ENCODE assay signal across 2 cellular contexts in the genomic region with DNA sequence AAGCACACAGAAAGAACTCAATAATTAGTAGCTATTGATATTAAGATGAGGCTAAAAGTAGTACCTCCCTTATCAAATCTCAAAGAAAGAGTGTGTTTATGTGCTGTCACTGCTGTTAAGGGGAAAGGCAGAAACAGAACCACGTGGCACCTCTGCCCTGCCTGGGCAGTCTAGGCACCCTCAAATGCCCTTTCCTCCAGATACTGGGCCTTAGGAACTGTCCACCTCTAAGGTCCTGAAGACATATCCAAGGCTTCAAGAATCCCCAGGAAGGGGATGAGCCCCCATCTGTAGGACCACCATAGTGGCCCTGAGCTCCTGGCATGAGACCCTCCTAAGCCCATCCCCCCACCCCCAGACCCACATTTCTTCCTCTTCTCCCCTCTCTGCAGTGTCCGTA.
TF ChIP-seq lines count a peak whose summit lies in the region.

No MANE protein-coding gene starts in this region.

TF ChIP-seq in HepG2, 621 proteins besides CTCF, POLR2A, EP300 and RAD21 (continued from another document and continues in another):
- TF ChIP-seq, protein P1, sequence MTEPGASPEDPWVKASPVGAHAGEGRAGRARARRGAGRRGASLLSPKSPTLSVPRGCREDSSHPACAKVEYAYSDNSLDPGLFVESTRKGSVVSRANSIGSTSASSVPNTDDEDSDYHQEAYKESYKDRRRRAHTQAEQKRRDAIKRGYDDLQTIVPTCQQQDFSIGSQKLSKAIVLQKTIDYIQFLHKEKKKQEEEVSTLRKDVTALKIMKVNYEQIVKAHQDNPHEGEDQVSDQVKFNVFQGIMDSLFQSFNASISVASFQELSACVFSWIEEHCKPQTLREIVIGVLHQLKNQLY (CRISPR knock-in tag; IDR thresholded peaks at IDR 0.05), result no peak
- TF ChIP-seq FOXJ3 (CRISPR knock-in tag; IDR thresholded peaks at IDR 0.05; ENCODE audit: borderline replicate concordance), result no peak
- TF ChIP-seq ZNF124 (CRISPR knock-in tag; IDR thresholded peaks at IDR 0.05), result no peak
- TF ChIP-seq, protein P2, sequence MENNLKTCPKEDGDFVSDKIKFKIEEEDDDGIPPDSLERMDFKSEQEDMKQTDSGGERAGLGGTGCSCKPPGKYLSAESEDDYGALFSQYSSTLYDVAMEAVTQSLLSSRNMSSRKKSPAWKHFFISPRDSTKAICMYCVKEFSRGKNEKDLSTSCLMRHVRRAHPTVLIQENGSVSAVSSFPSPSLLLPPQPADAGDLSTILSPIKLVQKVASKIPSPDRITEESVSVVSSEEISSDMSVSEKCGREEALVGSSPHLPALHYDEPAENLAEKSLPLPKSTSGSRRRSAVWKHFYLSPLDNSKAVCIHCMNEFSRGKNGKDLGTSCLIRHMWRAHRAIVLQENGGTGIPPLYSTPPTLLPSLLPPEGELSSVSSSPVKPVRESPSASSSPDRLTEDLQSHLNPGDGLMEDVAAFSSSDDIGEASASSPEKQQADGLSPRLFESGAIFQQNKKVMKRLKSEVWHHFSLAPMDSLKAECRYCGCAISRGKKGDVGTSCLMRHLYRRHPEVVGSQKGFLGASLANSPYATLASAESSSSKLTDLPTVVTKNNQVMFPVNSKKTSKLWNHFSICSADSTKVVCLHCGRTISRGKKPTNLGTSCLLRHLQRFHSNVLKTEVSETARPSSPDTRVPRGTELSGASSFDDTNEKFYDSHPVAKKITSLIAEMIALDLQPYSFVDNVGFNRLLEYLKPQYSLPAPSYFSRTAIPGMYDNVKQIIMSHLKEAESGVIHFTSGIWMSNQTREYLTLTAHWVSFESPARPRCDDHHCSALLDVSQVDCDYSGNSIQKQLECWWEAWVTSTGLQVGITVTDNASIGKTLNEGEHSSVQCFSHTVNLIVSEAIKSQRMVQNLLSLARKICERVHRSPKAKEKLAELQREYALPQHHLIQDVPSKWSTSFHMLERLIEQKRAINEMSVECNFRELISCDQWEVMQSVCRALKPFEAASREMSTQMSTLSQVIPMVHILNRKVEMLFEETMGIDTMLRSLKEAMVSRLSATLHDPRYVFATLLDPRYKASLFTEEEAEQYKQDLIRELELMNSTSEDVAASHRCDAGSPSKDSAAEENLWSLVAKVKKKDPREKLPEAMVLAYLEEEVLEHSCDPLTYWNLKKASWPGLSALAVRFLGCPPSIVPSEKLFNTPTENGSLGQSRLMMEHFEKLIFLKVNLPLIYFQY (CRISPR knock-in tag; IDR thresholded peaks at IDR 0.05; ENCODE audit: borderline replicate concordance), result no peak
- TF ChIP-seq, protein P3, sequence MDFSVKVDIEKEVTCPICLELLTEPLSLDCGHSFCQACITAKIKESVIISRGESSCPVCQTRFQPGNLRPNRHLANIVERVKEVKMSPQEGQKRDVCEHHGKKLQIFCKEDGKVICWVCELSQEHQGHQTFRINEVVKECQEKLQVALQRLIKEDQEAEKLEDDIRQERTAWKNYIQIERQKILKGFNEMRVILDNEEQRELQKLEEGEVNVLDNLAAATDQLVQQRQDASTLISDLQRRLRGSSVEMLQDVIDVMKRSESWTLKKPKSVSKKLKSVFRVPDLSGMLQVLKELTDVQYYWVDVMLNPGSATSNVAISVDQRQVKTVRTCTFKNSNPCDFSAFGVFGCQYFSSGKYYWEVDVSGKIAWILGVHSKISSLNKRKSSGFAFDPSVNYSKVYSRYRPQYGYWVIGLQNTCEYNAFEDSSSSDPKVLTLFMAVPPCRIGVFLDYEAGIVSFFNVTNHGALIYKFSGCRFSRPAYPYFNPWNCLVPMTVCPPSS (IDR thresholded peaks at IDR 0.05), result no peak
- no peak for TF ChIP-seq KDM3A (CRISPR knock-in tag; IDR thresholded peaks at IDR 0.05; ENCODE audit: low read depth)
- TF ChIP-seq ZBTB3 (CRISPR knock-in tag; IDR thresholded peaks at IDR 0.05; ENCODE audit: borderline replicate concordance, low read depth), result no peak
- TF ChIP-seq ATF7 (IDR thresholded peaks at IDR 0.05), result no peak
- no peak for TF ChIP-seq ATF7 (CRISPR knock-in tag; IDR thresholded peaks at IDR 0.05)
- 0 out of 2 replicates have a peak, but pooled peaks have one; percentile 40 for TF ChIP-seq PPARG (CRISPR knock-in tag; conservative IDR thresholded peaks at IDR 0.05)
- TF ChIP-seq, protein P4, sequence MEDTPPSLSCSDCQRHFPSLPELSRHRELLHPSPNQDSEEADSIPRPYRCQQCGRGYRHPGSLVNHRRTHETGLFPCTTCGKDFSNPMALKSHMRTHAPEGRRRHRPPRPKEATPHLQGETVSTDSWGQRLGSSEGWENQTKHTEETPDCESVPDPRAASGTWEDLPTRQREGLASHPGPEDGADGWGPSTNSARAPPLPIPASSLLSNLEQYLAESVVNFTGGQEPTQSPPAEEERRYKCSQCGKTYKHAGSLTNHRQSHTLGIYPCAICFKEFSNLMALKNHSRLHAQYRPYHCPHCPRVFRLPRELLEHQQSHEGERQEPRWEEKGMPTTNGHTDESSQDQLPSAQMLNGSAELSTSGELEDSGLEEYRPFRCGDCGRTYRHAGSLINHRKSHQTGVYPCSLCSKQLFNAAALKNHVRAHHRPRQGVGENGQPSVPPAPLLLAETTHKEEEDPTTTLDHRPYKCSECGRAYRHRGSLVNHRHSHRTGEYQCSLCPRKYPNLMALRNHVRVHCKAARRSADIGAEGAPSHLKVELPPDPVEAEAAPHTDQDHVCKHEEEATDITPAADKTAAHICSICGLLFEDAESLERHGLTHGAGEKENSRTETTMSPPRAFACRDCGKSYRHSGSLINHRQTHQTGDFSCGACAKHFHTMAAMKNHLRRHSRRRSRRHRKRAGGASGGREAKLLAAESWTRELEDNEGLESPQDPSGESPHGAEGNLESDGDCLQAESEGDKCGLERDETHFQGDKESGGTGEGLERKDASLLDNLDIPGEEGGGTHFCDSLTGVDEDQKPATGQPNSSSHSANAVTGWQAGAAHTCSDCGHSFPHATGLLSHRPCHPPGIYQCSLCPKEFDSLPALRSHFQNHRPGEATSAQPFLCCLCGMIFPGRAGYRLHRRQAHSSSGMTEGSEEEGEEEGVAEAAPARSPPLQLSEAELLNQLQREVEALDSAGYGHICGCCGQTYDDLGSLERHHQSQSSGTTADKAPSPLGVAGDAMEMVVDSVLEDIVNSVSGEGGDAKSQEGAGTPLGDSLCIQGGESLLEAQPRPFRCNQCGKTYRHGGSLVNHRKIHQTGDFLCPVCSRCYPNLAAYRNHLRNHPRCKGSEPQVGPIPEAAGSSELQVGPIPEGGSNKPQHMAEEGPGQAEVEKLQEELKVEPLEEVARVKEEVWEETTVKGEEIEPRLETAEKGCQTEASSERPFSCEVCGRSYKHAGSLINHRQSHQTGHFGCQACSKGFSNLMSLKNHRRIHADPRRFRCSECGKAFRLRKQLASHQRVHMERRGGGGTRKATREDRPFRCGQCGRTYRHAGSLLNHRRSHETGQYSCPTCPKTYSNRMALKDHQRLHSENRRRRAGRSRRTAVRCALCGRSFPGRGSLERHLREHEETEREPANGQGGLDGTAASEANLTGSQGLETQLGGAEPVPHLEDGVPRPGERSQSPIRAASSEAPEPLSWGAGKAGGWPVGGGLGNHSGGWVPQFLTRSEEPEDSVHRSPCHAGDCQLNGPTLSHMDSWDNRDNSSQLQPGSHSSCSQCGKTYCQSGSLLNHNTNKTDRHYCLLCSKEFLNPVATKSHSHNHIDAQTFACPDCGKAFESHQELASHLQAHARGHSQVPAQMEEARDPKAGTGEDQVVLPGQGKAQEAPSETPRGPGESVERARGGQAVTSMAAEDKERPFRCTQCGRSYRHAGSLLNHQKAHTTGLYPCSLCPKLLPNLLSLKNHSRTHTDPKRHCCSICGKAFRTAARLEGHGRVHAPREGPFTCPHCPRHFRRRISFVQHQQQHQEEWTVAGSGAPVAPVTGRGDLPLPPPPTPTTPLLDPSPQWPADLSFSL (CRISPR knock-in tag; IDR thresholded peaks at IDR 0.05), result no peak

TF ChIP-seq in Ishikawa, 13 proteins besides CTCF, POLR2A, EP300 and RAD21 (continued from another document):
- TF ChIP-seq, protein P5, sequence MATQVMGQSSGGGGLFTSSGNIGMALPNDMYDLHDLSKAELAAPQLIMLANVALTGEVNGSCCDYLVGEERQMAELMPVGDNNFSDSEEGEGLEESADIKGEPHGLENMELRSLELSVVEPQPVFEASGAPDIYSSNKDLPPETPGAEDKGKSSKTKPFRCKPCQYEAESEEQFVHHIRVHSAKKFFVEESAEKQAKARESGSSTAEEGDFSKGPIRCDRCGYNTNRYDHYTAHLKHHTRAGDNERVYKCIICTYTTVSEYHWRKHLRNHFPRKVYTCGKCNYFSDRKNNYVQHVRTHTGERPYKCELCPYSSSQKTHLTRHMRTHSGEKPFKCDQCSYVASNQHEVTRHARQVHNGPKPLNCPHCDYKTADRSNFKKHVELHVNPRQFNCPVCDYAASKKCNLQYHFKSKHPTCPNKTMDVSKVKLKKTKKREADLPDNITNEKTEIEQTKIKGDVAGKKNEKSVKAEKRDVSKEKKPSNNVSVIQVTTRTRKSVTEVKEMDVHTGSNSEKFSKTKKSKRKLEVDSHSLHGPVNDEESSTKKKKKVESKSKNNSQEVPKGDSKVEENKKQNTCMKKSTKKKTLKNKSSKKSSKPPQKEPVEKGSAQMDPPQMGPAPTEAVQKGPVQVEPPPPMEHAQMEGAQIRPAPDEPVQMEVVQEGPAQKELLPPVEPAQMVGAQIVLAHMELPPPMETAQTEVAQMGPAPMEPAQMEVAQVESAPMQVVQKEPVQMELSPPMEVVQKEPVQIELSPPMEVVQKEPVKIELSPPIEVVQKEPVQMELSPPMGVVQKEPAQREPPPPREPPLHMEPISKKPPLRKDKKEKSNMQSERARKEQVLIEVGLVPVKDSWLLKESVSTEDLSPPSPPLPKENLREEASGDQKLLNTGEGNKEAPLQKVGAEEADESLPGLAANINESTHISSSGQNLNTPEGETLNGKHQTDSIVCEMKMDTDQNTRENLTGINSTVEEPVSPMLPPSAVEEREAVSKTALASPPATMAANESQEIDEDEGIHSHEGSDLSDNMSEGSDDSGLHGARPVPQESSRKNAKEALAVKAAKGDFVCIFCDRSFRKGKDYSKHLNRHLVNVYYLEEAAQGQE (IDR thresholded peaks at IDR 0.05; ENCODE audit: low read depth), result peak; percentile 84
- no peak for TF ChIP-seq TEAD4 (IDR thresholded peaks at IDR 0.05)
- no peak for TF ChIP-seq TAF1 (IDR thresholded peaks at IDR 0.05; ENCODE audit: low read depth)
- no peak for TF ChIP-seq TCF12 (IDR thresholded peaks at IDR 0.05; ENCODE audit: low read depth)
- no peak for TF ChIP-seq FOXM1 (IDR thresholded peaks at IDR 0.05; ENCODE audit: borderline replicate concordance, low read depth)
- TF ChIP-seq, protein P6, sequence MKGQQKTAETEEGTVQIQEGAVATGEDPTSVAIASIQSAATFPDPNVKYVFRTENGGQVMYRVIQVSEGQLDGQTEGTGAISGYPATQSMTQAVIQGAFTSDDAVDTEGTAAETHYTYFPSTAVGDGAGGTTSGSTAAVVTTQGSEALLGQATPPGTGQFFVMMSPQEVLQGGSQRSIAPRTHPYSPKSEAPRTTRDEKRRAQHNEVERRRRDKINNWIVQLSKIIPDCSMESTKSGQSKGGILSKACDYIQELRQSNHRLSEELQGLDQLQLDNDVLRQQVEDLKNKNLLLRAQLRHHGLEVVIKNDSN (IDR thresholded peaks at IDR 0.05), result 0 out of 2 replicates have a peak, but pooled peaks have one; percentile 37
- TF ChIP-seq EGR1 (IDR thresholded peaks at IDR 0.05), result no peak
TF ChIP-seq in Ishikawa: peak in this region for 3.
